7 cellular contexts compared by ENCODE assay signal in the genomic region with DNA sequence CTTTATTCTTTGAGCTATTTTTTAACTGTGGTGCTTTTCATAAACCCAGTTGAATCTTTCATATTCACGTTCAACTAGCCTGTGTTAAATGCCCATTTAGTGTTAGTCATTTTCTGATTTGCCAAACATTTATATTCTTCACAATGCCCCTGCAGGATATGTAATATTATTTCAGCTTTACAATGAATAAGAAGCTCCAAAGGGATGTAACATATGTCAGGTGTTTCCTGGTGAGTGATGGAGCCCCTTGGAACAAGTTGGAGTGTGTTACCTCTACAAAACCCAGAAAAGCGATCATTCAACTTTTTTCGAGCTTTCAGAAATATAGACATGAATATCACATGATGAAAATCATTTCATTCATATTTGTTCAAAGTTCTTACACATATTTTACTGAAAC.
"Had no signal": no experiment of that assay in that cellular context is flagged by ENCODE, and none has a peak within 500 bp of the region (broad histone marks: within the 10 kb centered on the region; RNA-seq: fewer than 3 reads in every experiment).

No MANE protein-coding gene starts in this region.

- H3K4me1 Mint-ChIP-seq: IgD-negative memory B cell had no signal

- H3K27ac Mint-ChIP-seq: IgD-negative memory B cell had no signal

- H3K27ac ChIP-seq: HL-60 had no signal

- H3K4me3 ChIP-seq: K562 had no signal

- FAIRE-seq: HepG2, HTR-8/SVneo, K562 had no signal

- H3K27me3 Mint-ChIP-seq: IgD-negative memory B cell had no signal

- DNase-seq: IMR-90, KBM-7 had no signal

- H3K36me3 Mint-ChIP-seq: IgD-negative memory B cell had no signal

- H3K4me3 Mint-ChIP-seq: IgD-negative memory B cell had no signal
